8 cellular contexts compared by ENCODE assay signal in genomic region chr17:48053758-48054237, GRCh38. TPM values are rescaled to one million over a fixed set of nuclear protein-coding genes. Genes with fewer than 3 reads are reported as not detected.
A peak's percentile ranks its signal among the peaks of the same experiment; 100 is the strongest.
DNase-seq lines count a peak whose midpoint lies in the region; ATAC-seq and TF ChIP-seq lines count a peak whose summit lies in the region.

No MANE protein-coding gene starts in this region.

- TF ChIP-seq CTCF in MM.1S (IDR thresholded peaks at IDR 0.05; ENCODE audit: low read length) (no peak), colonic mucosa (IDR thresholded peaks at IDR 0.05) (no peak), neural crest cell (conservative IDR thresholded peaks at IDR 0.05) (no peak)

- H3K9me3 Mint-ChIP-seq in neural crest cell, result no peaks in the 10 kb centered on the region

- no peaks in the 10 kb centered on the region for H3K27me3 ChIP-seq in ACC112 (ENCODE audit: insufficient read depth, low read length)
- H3K27me3 ChIP-seq in MM.1S (replicated peaks; ENCODE audit: insufficient read depth, low read length), result no peaks in the 10 kb centered on the region
- no peaks in the 10 kb centered on the region for H3K27me3 ChIP-seq in colonic mucosa

- H3K9me2 ChIP-seq in MM.1S (replicated peaks; ENCODE audit: insufficient read depth, low read length), result no peaks in the 10 kb centered on the region

- H2AFZ ChIP-seq in ACC112 (ENCODE audit: low read length, unreplicated experiment), result no peak overlapping the region
- no peak overlapping the region for H2AFZ ChIP-seq in MM.1S (ENCODE audit: low read length)

- H3K4me3 ChIP-seq in ACC112 (ENCODE audit: low read depth, low read length), result peak overlapping the region; percentile 89
- H3K4me3 ChIP-seq in MM.1S (ENCODE audit: low read length), result no peak overlapping the region
- H3K4me3 ChIP-seq in colonic mucosa, result no peak overlapping the region

- peaks cover 16% of the 10 kb centered on the region for H3K36me3 Mint-ChIP-seq in neural crest cell (ENCODE audit: low read depth)

- H3K4me3 Mint-ChIP-seq in neural crest cell, result peak overlapping the region; percentile 86

- no peaks in the 10 kb centered on the region for H3K9me3 ChIP-seq in MM.1S (replicated peaks; ENCODE audit: insufficient read depth, low read length)
- H3K9me3 ChIP-seq in colonic mucosa, result no peaks in the 10 kb centered on the region

- no peak for ATAC-seq in HG02678 (IDR thresholded peaks at IDR 0.05; ENCODE audit: unreplicated experiment)

- no peaks in the 10 kb centered on the region for H4K20me1 ChIP-seq in MM.1S (ENCODE audit: insufficient read depth, low read length)

- H3K36me3 ChIP-seq in ACC112 (ENCODE audit: insufficient read depth, low read length) (peaks cover 20% of the 10 kb centered on the region; the same call in 1 of the 2 replicates), MM.1S (replicated peaks; ENCODE audit: insufficient read depth, low read length) (peaks cover 22% of the 10 kb centered on the region), colonic mucosa (peaks cover 8% of the 10 kb centered on the region)

- H3K27ac Mint-ChIP-seq in neural crest cell (ENCODE audit: unreplicated experiment), result peak overlapping the region; percentile 43

- intact Hi-C loops in colonic mucosa (cut with DNase I), result no loop called here

- peaks cover 70% of the 10 kb centered on the region for H3K79me2 ChIP-seq in ACC112 (ENCODE audit: control insufficient read depth, insufficient read depth, low read length, unreplicated experiment)
- peaks cover 99% of the 10 kb centered on the region for H3K79me2 ChIP-seq in MM.1S (ENCODE audit: low read length)

- H3K27ac ChIP-seq in ACC112 (ENCODE audit: low read depth, low read length) (peak overlapping the region; percentile 86), MM.1S (ENCODE audit: low read length) (no peak overlapping the region), colonic mucosa (no peak overlapping the region)

- no peaks in the 10 kb centered on the region for H3K27me3 Mint-ChIP-seq in neural crest cell (ENCODE audit: low read depth)

- H3K4me1 ChIP-seq in ACC112 (ENCODE audit: control insufficient read depth, insufficient read depth, low read length, unreplicated experiment) (peaks cover 57% of the 10 kb centered on the region), MM.1S (ENCODE audit: low read length) (peaks cover 66% of the 10 kb centered on the region), colonic mucosa (peaks cover 50% of the 10 kb centered on the region)

- DNase-seq in MM.1S, result no peak
- no peak for DNase-seq in colonic mucosa
- no peak for DNase-seq in neural crest cell (ENCODE audit: low read depth, low spot score)
- DNase-seq in dermis blood vessel endothelial cell, result no peak
- no peak for DNase-seq in NCI-H345 (lab: John Stamatoyannopoulos, UW)
- no peak for DNase-seq in activated CD4-positive, alpha-beta T cell treated with anti-CD3 and anti-CD28 coated beads for 4 hours

- H3K9ac ChIP-seq in MM.1S (ENCODE audit: low read length) (no peak overlapping the region), colonic mucosa (ENCODE audit: low read depth in 2 of 2, low read length in 2 of 2) (peak overlapping the region; percentile 14 to 38)

- H3F3A ChIP-seq in MM.1S (ENCODE audit: insufficient read depth, low read length), result peaks cover 13% of the 10 kb centered on the region

- H3K4me1 Mint-ChIP-seq in neural crest cell, result peaks cover 74% of the 10 kb centered on the region

- peak overlapping the region; percentile 31; the same call in 1 of the 2 replicates for H3K4me2 ChIP-seq in MM.1S (ENCODE audit: low read depth, low read length)

RNA-seq across cellular contexts. Expression of gene NFE2L1, which starts 5.6 kb away (rescaled TPM):
- total RNA-seq in colonic mucosa (100 to 1,000 TPM; 158 to 264 TPM), neural crest cell (121 and 131 TPM in 2 replicates), dermis blood vessel endothelial cell (95.1 and 209 TPM in 2 replicates)

RNA-seq across cellular contexts. Expression of gene COPZ2, which starts 16.2 kb away (rescaled TPM):
- 1 to 10 TPM; 4.3 to 9.9 TPM for total RNA-seq in colonic mucosa
- total RNA-seq in neural crest cell, result 4.0 and 4.1 TPM in 2 replicates
- 3.8 and 6.5 TPM in 2 replicates for total RNA-seq in dermis blood vessel endothelial cell

RNA-seq across cellular contexts. Expression of gene CBX1, which starts 47.5 kb away (rescaled TPM):
- 10 to 100 TPM; 32.3 to 53.0 TPM for total RNA-seq in colonic mucosa
- 210 and 216 TPM in 2 replicates for total RNA-seq in neural crest cell
- total RNA-seq in dermis blood vessel endothelial cell, result 65.7 and 81.3 TPM in 2 replicates

RNA-seq across cellular contexts. Expression of gene SNX11, which starts 53.8 kb away (rescaled TPM):
- total RNA-seq in colonic mucosa (10 to 100 TPM; 18.7 to 24.4 TPM), neural crest cell (22.6 and 25.8 TPM in 2 replicates), dermis blood vessel endothelial cell (14.0 and 15.9 TPM in 2 replicates)
